ENCODE assay signal across 12 cellular contexts in genomic region chr14:34496007-34496678, GRCh38. TPM values are rescaled to one million over a fixed set of nuclear protein-coding genes. Genes with fewer than 3 reads are reported as not detected.
DNase-seq lines count a peak whose midpoint lies in the region; ATAC-seq and TF ChIP-seq lines count a peak whose summit lies in the region.
"Had no signal": no experiment of that assay in that cellular context is flagged by ENCODE, and none has a peak within 500 bp of the region (broad histone marks: within the 10 kb centered on the region; RNA-seq: fewer than 3 reads in every experiment).

No MANE protein-coding gene starts in this region.

- H3K9me3 ChIP-seq in Caco-2 (no peaks in the 10 kb centered on the region), hepatocyte (ENCODE audit: low read depth) (no peaks in the 10 kb centered on the region), endodermal cell (ENCODE audit: control insufficient read depth, low read length) (no peaks in the 10 kb centered on the region)

- no peaks in the 10 kb centered on the region for H4K20me1 ChIP-seq in hepatocyte (ENCODE audit: insufficient read depth, poor library complexity, severe bottlenecking)

- H3K27ac Mint-ChIP-seq in Caco-2 (ENCODE audit: unreplicated experiment): no peak overlapping the region
- peak overlapping the region; percentile 97 for H3K27ac Mint-ChIP-seq in MCF 10A (ENCODE audit: low read depth, unreplicated experiment)
- no peak overlapping the region for H3K27ac Mint-ChIP-seq in endodermal cell
- H3K27ac Mint-ChIP-seq: memory B cell; stimulated activated memory B cell treated with anti-CD40 and anti-IgM and Interleukin-4, amounts not matched to agents 10 μg/mL and 1 μg/mL and 100 μg/mL, for 72 hours had no signal

- H3K9ac ChIP-seq in rectal smooth muscle tissue (ENCODE audit: low read length): no peak overlapping the region
- H3K9ac ChIP-seq in endodermal cell (ENCODE audit: extremely low read depth, low read length, poor library complexity, severe bottlenecking): no peak overlapping the region

- no TSS peak for BruUV-seq in Caco-2 (replicated peaks; lab: Mats Ljungman, UMichigan)
- BruUV-seq in MCF 10A (replicated peaks; lab: Mats Ljungman, UMichigan): no TSS peak

- ATAC-seq in HG02678 (IDR thresholded peaks at IDR 0.05; ENCODE audit: unreplicated experiment): no peak
- ATAC-seq: stimulated activated memory B cell treated with anti-CD40 and anti-IgM and Interleukin-4, amounts not matched to agents 10 μg/mL and 1 μg/mL and 100 μg/mL, for 72 hours had no signal

- peak overlapping the region; percentile 95 for H3K27ac ChIP-seq in hepatocyte
- peak overlapping the region; percentile 96 for H3K27ac ChIP-seq in rectal smooth muscle tissue (ENCODE audit: low read depth, low read length)
- no peak overlapping the region for H3K27ac ChIP-seq in endodermal cell (ENCODE audit: low read depth, low read length)
- H3K27ac ChIP-seq: WERI-Rb-1 had no signal

- peak overlapping the region; percentile 40 for H3K4me2 ChIP-seq in hepatocyte

- CTCF ChIA-PET in Caco-2 (lab: Charles Lee): interaction anchor here (1.0 kb wide), 1 partner anchor 164 kb away, joined by 3 read pairs; no protein-coding TSS in a partner anchor
- CTCF ChIA-PET in MCF 10A (lab: Yijun Ruan, JAX): interaction anchor here (0.5 to 7.5 kb wide), 14 partner anchors 10 to 177 kb away, joined by 3 to 102 read pairs (median 4); partner anchors contain the start of gene SPTSSA

- whole genome bisulfite sequencing in hepatocyte (ENCODE audit: low lambda C conversion rate, missing lambda C conversion rate): 93% methylated on average over 11 of the region's 11 CpGs
- 95% methylated on average over 7 to 11 of the region's 11 CpGs for WGBS in endodermal cell (ENCODE audit: insufficient coverage in 1 of 2, insufficient read length in 1 of 2), 2 experiments

- no peak for TF ChIP-seq CTCF in Caco-2 (IDR thresholded peaks at IDR 0.05; ENCODE audit: insufficient read depth in 1 of 2, low read depth in 1 of 2, low read length in 1 of 2, severe bottlenecking in 1 of 2, unreplicated experiment in 1 of 2)
- no peak for TF ChIP-seq CTCF in MCF 10A (IDR thresholded peaks at IDR 0.05; ENCODE audit: unreplicated experiment)
- no peak for TF ChIP-seq CTCF in hepatocyte (IDR thresholded peaks at IDR 0.05; ENCODE audit: poor library complexity)
- no peak for TF ChIP-seq CTCF in endodermal cell (conservative IDR thresholded peaks at IDR 0.05)

- no peaks in the 10 kb centered on the region for H3K9me2 ChIP-seq in hepatocyte (replicated peaks; ENCODE audit: insufficient read depth)

- intact Hi-C loops in Caco-2 (cut with micrococcal nuclease; ENCODE audit: unreplicated experiment) (loop anchor here (2.0 kb wide), 1 partner anchor 35 kb away; no protein-coding TSS in a partner anchor), MCF 10A (cut with micrococcal nuclease) (loop anchor here (5.0 to 10.0 kb wide), 2 partner anchors 34 to 131 kb away; partner anchors contain the start of gene SPTSSA)

- peak overlapping the region; percentile 9 for H2AFZ ChIP-seq in hepatocyte

- H3K36me3 ChIP-seq in Caco-2 (ENCODE audit: control insufficient read depth, insufficient read depth, low read length) (no peaks in the 10 kb centered on the region), hepatocyte (replicated peaks; ENCODE audit: insufficient read depth, low read depth) (no peaks in the 10 kb centered on the region), rectal smooth muscle tissue (ENCODE audit: control insufficient read depth, insufficient read depth, low read length) (no peaks in the 10 kb centered on the region), endodermal cell (ENCODE audit: control insufficient read depth, insufficient read depth, low read length) (no peaks in the 10 kb centered on the region)
- H3K36me3 ChIP-seq: WERI-Rb-1 had no signal

- no peak overlapping the region for H3K4me3 ChIP-seq in Caco-2 (ENCODE audit: low read depth, low read length)
- H3K4me3 ChIP-seq in hepatocyte: no peak overlapping the region
- H3K4me3 ChIP-seq in rectal smooth muscle tissue (ENCODE audit: low read length): no peak overlapping the region
- H3K4me3 ChIP-seq in endodermal cell (ENCODE audit: low read length): no peak overlapping the region

- POLR2A ChIA-PET in Caco-2 (lab: Charles Lee): interaction anchor here (1.4 kb wide), 2 partner anchors 36 to 60 kb away, joined by 4 to 6 read pairs; no protein-coding TSS in a partner anchor
- POLR2A ChIA-PET in MCF 10A (lab: Yijun Ruan, JAX): interaction anchor here (0.9 to 5.7 kb wide), 15 partner anchors 14 to 199 kb away, joined by 3 to 76 read pairs (median 5); partner anchors contain the start of genes EAPP and SPTSSA

- no peaks in the 10 kb centered on the region for H3K79me2 ChIP-seq in hepatocyte

- H3K9me3 Mint-ChIP-seq in Caco-2 (ENCODE audit: unreplicated experiment): no peaks in the 10 kb centered on the region
- H3K9me3 Mint-ChIP-seq in MCF 10A (ENCODE audit: unreplicated experiment): no peaks in the 10 kb centered on the region
- no peaks in the 10 kb centered on the region for H3K9me3 Mint-ChIP-seq in endodermal cell
- H3K9me3 Mint-ChIP-seq: memory B cell; stimulated activated memory B cell treated with anti-CD40 and anti-IgM and Interleukin-4, amounts not matched to agents 10 μg/mL and 1 μg/mL and 100 μg/mL, for 72 hours had no signal

- peak overlapping the region; percentile 61 for H3K4me3 Mint-ChIP-seq in Caco-2 (ENCODE audit: unreplicated experiment)
- H3K4me3 Mint-ChIP-seq in MCF 10A (ENCODE audit: unreplicated experiment): no peak overlapping the region
- no peak overlapping the region for H3K4me3 Mint-ChIP-seq in endodermal cell
- H3K4me3 Mint-ChIP-seq: memory B cell; stimulated activated memory B cell treated with anti-CD40 and anti-IgM and Interleukin-4, amounts not matched to agents 10 μg/mL and 1 μg/mL and 100 μg/mL, for 72 hours had no signal

- H3K27me3 ChIP-seq in Caco-2 (replicated peaks; ENCODE audit: control insufficient read depth, insufficient read depth, low read length): no peaks in the 10 kb centered on the region
- no peaks in the 10 kb centered on the region for H3K27me3 ChIP-seq in hepatocyte
- no peaks in the 10 kb centered on the region for H3K27me3 ChIP-seq in rectal smooth muscle tissue (ENCODE audit: control insufficient read depth, insufficient read depth, low read length)
- no peaks in the 10 kb centered on the region for H3K27me3 ChIP-seq in endodermal cell (ENCODE audit: control insufficient read depth, insufficient read depth, low read length, poor library complexity, severe bottlenecking)

- H3K4me1 ChIP-seq in Caco-2: peaks cover 23% of the 10 kb centered on the region
- H3K4me1 ChIP-seq in hepatocyte (ENCODE audit: insufficient read depth): peaks cover 18% of the 10 kb centered on the region
- H3K4me1 ChIP-seq in rectal smooth muscle tissue (ENCODE audit: control insufficient read depth, insufficient read depth, low read length): peaks cover 10% of the 10 kb centered on the region
- H3K4me1 ChIP-seq in endodermal cell (ENCODE audit: control insufficient read depth, insufficient read depth, low read length): peaks cover 4% of the 10 kb centered on the region

- H3K36me3 Mint-ChIP-seq in Caco-2 (ENCODE audit: insufficient read depth, unreplicated experiment): no peaks in the 10 kb centered on the region
- H3K36me3 Mint-ChIP-seq in MCF 10A (ENCODE audit: insufficient read depth, unreplicated experiment): no peaks in the 10 kb centered on the region
- no peaks in the 10 kb centered on the region for H3K36me3 Mint-ChIP-seq in endodermal cell (ENCODE audit: low read depth)
- H3K36me3 Mint-ChIP-seq: memory B cell; stimulated activated memory B cell treated with anti-CD40 and anti-IgM and Interleukin-4, amounts not matched to agents 10 μg/mL and 1 μg/mL and 100 μg/mL, for 72 hours had no signal

- no peaks in the 10 kb centered on the region for H3K4me1 Mint-ChIP-seq in Caco-2 (ENCODE audit: low read depth, unreplicated experiment)
- peaks cover 18% of the 10 kb centered on the region for H3K4me1 Mint-ChIP-seq in MCF 10A (ENCODE audit: insufficient read depth, unreplicated experiment)
- peaks cover 18% of the 10 kb centered on the region for H3K4me1 Mint-ChIP-seq in endodermal cell
- H3K4me1 Mint-ChIP-seq: stimulated activated memory B cell treated with anti-CD40 and anti-IgM and Interleukin-4, amounts not matched to agents 10 μg/mL and 1 μg/mL and 100 μg/mL, for 72 hours had no signal

- H3K27me3 Mint-ChIP-seq in Caco-2 (ENCODE audit: insufficient read depth, unreplicated experiment) (no peaks in the 10 kb centered on the region), MCF 10A (ENCODE audit: insufficient read depth, unreplicated experiment) (no peaks in the 10 kb centered on the region), endodermal cell (ENCODE audit: insufficient read depth) (no peaks in the 10 kb centered on the region)

- DNase-seq in Caco-2 (no peak), MCF 10A (ENCODE audit: unreplicated experiment) (peak; percentile 35), hepatocyte (ENCODE audit: low spot score) (no peak), HPDE6-E6E7 (ENCODE audit: extremely low spot score) (no peak), endodermal cell (no peak), GF-D8 (lab: John Stamatoyannopoulos, UW) (no peak)
- DNase-seq: NCI-H345, WERI-Rb-1 had no signal

RNA-seq across cellular contexts. Expression of gene SPTSSA, which starts 34.1 kb away (rescaled TPM):
- 28.1 and 30.0 TPM in 2 replicates for total RNA-seq in Caco-2 (2022)
- 28.2 and 30.5 TPM in 2 replicates for total RNA-seq in MCF 10A (2022)
- total RNA-seq in hepatocyte: 36.8 and 42.8 TPM in 2 replicates
- 30.0 and 33.4 TPM in 2 replicates for polyA plus RNA-seq in hepatocyte
- 10 to 100 TPM; 28.5 to 37.8 TPM for total RNA-seq in endodermal cell
- polyA plus RNA-seq in endodermal cell (2013, experiment 1 of 2): 27.4 TPM
- polyA plus RNA-seq in endodermal cell (2013, experiment 2 of 2): 28.1 TPM

RNA-seq across cellular contexts. Expression of gene EAPP, which starts 43.4 kb away (rescaled TPM):
- total RNA-seq in Caco-2 (2022) (26.8 and 30.7 TPM in 2 replicates), MCF 10A (2022) (31.5 and 38.9 TPM in 2 replicates), hepatocyte (42.1 and 49.1 TPM in 2 replicates), endodermal cell (10 to 100 TPM; 34.7 to 38.6 TPM)
- 51.8 and 56.1 TPM in 2 replicates for polyA plus RNA-seq in hepatocyte
- 46.6 TPM for polyA plus RNA-seq in endodermal cell (2013, experiment 1 of 2)
- 42.3 TPM for polyA plus RNA-seq in endodermal cell (2013, experiment 2 of 2)
